In the genomic region with DNA sequence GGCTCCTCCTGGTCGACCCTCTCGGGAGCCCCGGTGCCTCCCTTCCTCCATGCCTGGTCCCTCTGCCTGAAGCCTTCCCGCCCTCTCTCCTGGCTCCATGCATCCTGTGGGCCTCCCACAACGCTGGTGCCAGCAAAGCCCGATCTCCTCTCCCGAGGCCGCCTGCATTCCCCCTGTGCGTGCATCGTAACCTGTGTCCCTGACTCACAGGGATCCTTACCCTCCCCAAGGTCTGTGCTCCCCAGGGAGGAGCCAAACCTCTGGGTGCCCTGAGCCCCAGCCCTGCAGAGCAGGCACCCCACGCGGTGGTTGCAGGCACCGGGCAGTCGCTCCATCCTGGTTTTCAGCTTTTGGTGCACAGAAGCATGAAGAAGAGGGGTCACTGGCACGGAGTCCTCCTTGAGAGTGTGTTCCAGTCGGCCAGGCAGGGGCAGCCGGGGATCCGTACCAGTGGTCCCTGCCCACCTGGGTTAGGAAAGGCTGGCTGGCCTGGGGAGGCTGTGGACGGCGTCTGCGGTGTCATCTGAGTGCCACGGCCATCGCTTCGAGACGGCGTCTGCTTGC, we compare ENCODE assay signal across 11 cellular contexts. TPM values are rescaled to one million over a fixed set of nuclear protein-coding genes. Genes with fewer than 3 reads are reported as not detected.
A peak's percentile ranks its signal among the peaks of the same experiment; 100 is the strongest.
DNase-seq lines count a peak whose midpoint lies in the region; ATAC-seq lines count a peak whose summit lies in the region.
"Had no signal": no experiment of that assay in that cellular context is flagged by ENCODE, and none has a peak within 500 bp of the region (broad histone marks: within the 10 kb centered on the region; RNA-seq: fewer than 3 reads in every experiment).

No MANE protein-coding gene starts in this region.

- H3K4me3 Mint-ChIP-seq in activated T-cell treated with anti-CD3 and anti-CD28 coated beads, Interleukin-2, amount 50 U/mL, for 4 hours: no peak overlapping the region
- peak overlapping the region; percentile 66 for H3K4me3 Mint-ChIP-seq in activated T-helper 17 cell treated with anti-CD3 and anti-CD28 coated beads, Interleukin-2, amount 50 U/mL, for 72 hours
- H3K4me3 Mint-ChIP-seq in memory B cell: peak overlapping the region; percentile 54

- no peaks in the 10 kb centered on the region for H3K9me3 Mint-ChIP-seq in activated T-cell treated with anti-CD3 and anti-CD28 coated beads, Interleukin-2, amount 50 U/mL, for 4 hours
- H3K9me3 Mint-ChIP-seq in activated T-helper 17 cell treated with anti-CD3 and anti-CD28 coated beads, Interleukin-2, amount 50 U/mL, for 72 hours: no peaks in the 10 kb centered on the region
- H3K9me3 Mint-ChIP-seq in memory B cell: no peaks in the 10 kb centered on the region

- peak overlapping the region; percentile 47 for H3K27ac ChIP-seq in temporal lobe (ENCODE audit: low read depth, low read length)
- H3K27ac ChIP-seq: colonic mucosa had no signal

- H3K4me1 Mint-ChIP-seq in activated T-cell treated with anti-CD3 and anti-CD28 coated beads, Interleukin-2, amount 50 U/mL, for 4 hours (ENCODE audit: low read depth): peaks cover 17% of the 10 kb centered on the region
- H3K4me1 Mint-ChIP-seq in activated T-helper 17 cell treated with anti-CD3 and anti-CD28 coated beads, Interleukin-2, amount 50 U/mL, for 72 hours: peaks cover 13% of the 10 kb centered on the region
- H3K4me1 Mint-ChIP-seq in memory B cell: peaks cover 30% of the 10 kb centered on the region

- no peaks in the 10 kb centered on the region for H3K36me3 Mint-ChIP-seq in activated T-cell treated with anti-CD3 and anti-CD28 coated beads, Interleukin-2, amount 50 U/mL, for 4 hours (ENCODE audit: insufficient read depth)
- H3K36me3 Mint-ChIP-seq in activated T-helper 17 cell treated with anti-CD3 and anti-CD28 coated beads, Interleukin-2, amount 50 U/mL, for 72 hours (ENCODE audit: low read depth): no peaks in the 10 kb centered on the region
- H3K36me3 Mint-ChIP-seq in memory B cell: peaks cover 2% of the 10 kb centered on the region

- DNase-seq in activated T-cell treated with anti-CD3 and anti-CD28 coated beads, Interleukin-2, amount 50 U/mL, for 4 hours: no peak
- no peak for DNase-seq in activated T-cell treated with anti-CD3 and anti-CD28 coated beads, Interleukin-2, amount 50 U/mL, for 1 hour
- DNase-seq in memory B cell (ENCODE audit: low spot score in 2 of 2): no peak
- no peak for DNase-seq in NCI-H1417 (lab: John Stamatoyannopoulos, UW)
- no peak for DNase-seq in NCI-H774 (lab: John Stamatoyannopoulos, UW)
- no peak for DNase-seq in stimulated activated CD4-positive, alpha-beta T cell treated with anti-CD3 and anti-CD28 coated beads, Interleukin-12 subunit alpha, Interleukin-12 subunit beta, amount 100 ng/mL, for 4 hours

- H3K27me3 Mint-ChIP-seq in activated T-cell treated with anti-CD3 and anti-CD28 coated beads, Interleukin-2, amount 50 U/mL, for 4 hours (ENCODE audit: low read depth): no peaks in the 10 kb centered on the region
- H3K27me3 Mint-ChIP-seq in activated T-helper 17 cell treated with anti-CD3 and anti-CD28 coated beads, Interleukin-2, amount 50 U/mL, for 72 hours: no peaks in the 10 kb centered on the region
- no peaks in the 10 kb centered on the region for H3K27me3 Mint-ChIP-seq in memory B cell

- peak overlapping the region; percentile 3 for H3K27ac Mint-ChIP-seq in activated T-helper 17 cell treated with anti-CD3 and anti-CD28 coated beads, Interleukin-2, amount 50 U/mL, for 72 hours
- H3K27ac Mint-ChIP-seq in memory B cell: no peak overlapping the region

- ATAC-seq in activated T-cell treated with anti-CD3 and anti-CD28 coated beads, Interleukin-2, amount 50 U/mL, for 4 hours: peak; percentile 22 to 34
- ATAC-seq in activated T-helper 17 cell treated with anti-CD3 and anti-CD28 coated beads, Interleukin-2, amount 50 U/mL, for 72 hours (replicated peaks): peak; percentile 8
- no peak for ATAC-seq in memory B cell (ENCODE audit: low read depth)

RNA-seq across cellular contexts. Expression of gene ENPP7, which starts 1.8 kb away (rescaled TPM):
- not detected for total RNA-seq in activated T-cell treated with anti-CD3 and anti-CD28 coated beads, Interleukin-2, amount 50 U/mL, for 4 hours
- under 1 TPM in 1 of 2 donors, not detected in 1; 0.50 TPM for total RNA-seq in activated T-helper 17 cell treated with anti-CD3 and anti-CD28 coated beads, Interleukin-2, amount 50 U/mL, for 72 hours
- total RNA-seq in temporal lobe: not detected
- total RNA-seq: colonic mucosa, M059J, RPMI7951 had no signal

RNA-seq across cellular contexts. Expression of gene CBX2, which starts 49.0 kb away (rescaled TPM):
- total RNA-seq in activated T-cell treated with anti-CD3 and anti-CD28 coated beads, Interleukin-2, amount 50 U/mL, for 4 hours: 1 to 10 TPM; 1.0 to 2.6 (median 1.4) TPM
- 1 to 10 TPM in 1 of 2 donors, under 1 TPM in 1; 0.50 to 1.6 TPM for total RNA-seq in activated T-helper 17 cell treated with anti-CD3 and anti-CD28 coated beads, Interleukin-2, amount 50 U/mL, for 72 hours
- total RNA-seq in temporal lobe: 5.7 TPM
